Comparison of ENCODE assay signal across 1 cellular context in the genomic region with DNA sequence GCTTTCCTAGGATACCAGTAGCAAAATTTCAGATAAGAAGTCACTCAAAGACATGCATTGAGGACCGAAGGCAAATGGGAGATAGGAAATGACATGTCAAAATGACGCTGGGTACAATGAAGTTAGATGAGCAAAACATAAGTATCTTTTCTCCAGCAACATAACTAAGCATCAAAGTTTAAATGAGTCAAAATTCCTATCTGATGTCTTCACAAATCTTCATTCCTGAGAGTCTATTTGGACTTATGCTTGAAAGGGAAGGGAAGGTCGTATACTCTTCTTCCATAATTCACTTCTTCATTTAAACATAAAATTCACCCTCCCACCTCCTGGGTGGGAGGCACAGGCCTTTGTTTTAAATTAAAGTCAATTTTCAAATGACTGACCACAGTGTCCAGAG.
TF ChIP-seq lines count a peak whose summit lies in the region.

No MANE protein-coding gene starts in this region.

TF ChIP-seq in IMR-90, 13 proteins besides CTCF, POLR2A, EP300 and RAD21:
- no peak for TF ChIP-seq MXI1 (IDR thresholded peaks at IDR 0.05; ENCODE audit: borderline replicate concordance, low read depth, low read length)
- TF ChIP-seq RFX5 (IDR thresholded peaks at IDR 0.05; ENCODE audit: low read depth, low read length) = no peak
- TF ChIP-seq FOS (IDR thresholded peaks at IDR 0.05; ENCODE audit: low read depth, low read length) = no peak
- no peak for TF ChIP-seq MAZ (IDR thresholded peaks at IDR 0.05; ENCODE audit: borderline replicate concordance, low read depth, low read length)
- TF ChIP-seq, protein P1, sequence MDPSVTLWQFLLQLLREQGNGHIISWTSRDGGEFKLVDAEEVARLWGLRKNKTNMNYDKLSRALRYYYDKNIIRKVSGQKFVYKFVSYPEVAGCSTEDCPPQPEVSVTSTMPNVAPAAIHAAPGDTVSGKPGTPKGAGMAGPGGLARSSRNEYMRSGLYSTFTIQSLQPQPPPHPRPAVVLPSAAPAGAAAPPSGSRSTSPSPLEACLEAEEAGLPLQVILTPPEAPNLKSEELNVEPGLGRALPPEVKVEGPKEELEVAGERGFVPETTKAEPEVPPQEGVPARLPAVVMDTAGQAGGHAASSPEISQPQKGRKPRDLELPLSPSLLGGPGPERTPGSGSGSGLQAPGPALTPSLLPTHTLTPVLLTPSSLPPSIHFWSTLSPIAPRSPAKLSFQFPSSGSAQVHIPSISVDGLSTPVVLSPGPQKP (IDR thresholded peaks at IDR 0.05; ENCODE audit: borderline replicate concordance, low read depth, low read length) = no peak
- no peak for TF ChIP-seq RCOR1 (IDR thresholded peaks at IDR 0.05; ENCODE audit: insufficient replicate concordance, low read length)
- no peak for TF ChIP-seq CHD1 (IDR thresholded peaks at IDR 0.05; ENCODE audit: low read depth, low read length)
- TF ChIP-seq CEBPB (IDR thresholded peaks at IDR 0.05; ENCODE audit: low read depth, low read length) = no peak
- TF ChIP-seq MAFK (IDR thresholded peaks at IDR 0.05; ENCODE audit: low read depth, low read length) = no peak
